In the genomic region with DNA sequence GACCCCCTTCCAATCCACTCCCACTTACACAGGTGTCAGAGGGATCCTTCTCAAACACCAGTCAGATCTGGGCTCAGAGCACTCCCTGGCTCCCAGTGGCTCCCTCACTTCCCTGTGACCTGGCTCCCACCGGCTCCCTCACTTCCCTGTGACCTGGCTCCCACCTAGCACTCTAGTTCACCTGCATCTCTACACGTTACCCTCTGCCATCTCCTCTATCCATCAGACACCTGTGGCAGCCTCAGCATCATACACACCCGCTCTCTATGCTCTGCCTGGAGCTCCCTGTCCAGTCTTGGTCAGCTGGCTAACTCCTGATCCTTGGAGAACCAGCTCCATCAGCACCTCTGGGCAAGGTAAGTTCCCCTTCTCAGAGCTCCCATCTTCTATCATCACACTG, we compare ENCODE assay signal across 13 cellular contexts. TPM values are rescaled to one million over a fixed set of nuclear protein-coding genes. Genes with fewer than 3 reads are reported as not detected.
DNase-seq lines count a peak whose midpoint lies in the region; ATAC-seq, FAIRE-seq and TF ChIP-seq lines count a peak whose summit lies in the region.
"Had no signal": no experiment of that assay in that cellular context is flagged by ENCODE, and none has a peak within 500 bp of the region (broad histone marks: within the 10 kb centered on the region; RNA-seq: fewer than 3 reads in every experiment).

No MANE protein-coding gene starts in this region.

- DNase-seq in HCT116 (ENCODE audit: low read depth, low spot score) (no peak), PC-9 (no peak), H1 (ENCODE audit: low read depth in 1 of 2, low spot score in 2 of 2) (no peak), sciatic nerve (ENCODE audit: low spot score) (no peak), ovary (no peak)
- no peak for DNase-seq in stimulated activated CD4-positive, alpha-beta T cell treated with anti-CD3 and anti-CD28 coated beads, Interleukin-2, amount 100 ng/mL, for 48 hours
- DNase-seq: DMS 273 treated with DMSO at 0.1 percent for 48 hours, NCI-H524 treated with DMSO at 0.1 percent for 48 hours had no signal

- RAD21 ChIA-PET in HCT116 (lab: Charles Lee; ENCODE audit: low non-redundant PET in 1 of 2, low total read pairs in 2 of 2, uncharacterized antibody in 2 of 2, unreplicated experiment in 2 of 2): interaction anchor here (0.6 to 2.3 kb wide), 6 partner anchors 37 to 182 kb away, joined by 3 to 14 read pairs (median 4); a partner anchor contains a TSS

- TF ChIP-seq EP300 in H1 (IDR thresholded peaks at IDR 0.05; ENCODE audit: borderline replicate concordance in 1 of 2, low read depth in 2 of 2, low read length in 2 of 2) (no peak), ovary (IDR thresholded peaks at IDR 0.05) (no peak)

- H3K14ac ChIP-seq in H1 (ENCODE audit: insufficient read length): no peak overlapping the region

- H3K56ac ChIP-seq in H1 (replicated peaks; ENCODE audit: insufficient read length, low read depth, low read length): no peak overlapping the region

- H3K9ac ChIP-seq in HCT116 (ENCODE audit: low read length): no peak overlapping the region
- no peak overlapping the region for H3K9ac ChIP-seq in H1 (replicated peaks in 1 of 4; ENCODE audit: extremely low read depth in 1 of 4, low read depth in 3 of 4, low read length in 3 of 4)
- H3K9ac ChIP-seq: SK-N-SH had no signal

- H3K27ac ChIP-seq in HCT116 (ENCODE audit: low read depth, low read length) (no peak overlapping the region; the same call in 1 of the 2 replicates), PC-9 (peak overlapping the region; percentile 43; the same call in 1 of the 2 replicates), H1 (ENCODE audit: low read depth, low read length) (no peak overlapping the region), ovary (no peak overlapping the region)
- H3K27ac ChIP-seq: Peyer's patch had no signal

- H4K20me1 ChIP-seq in HCT116 (ENCODE audit: insufficient read depth) (no peaks in the 10 kb centered on the region), PC-9 (ENCODE audit: insufficient read depth) (peaks cover 20% of the 10 kb centered on the region), H1 (replicated peaks in 1 of 2; ENCODE audit: control insufficient read depth in 1 of 2, insufficient read depth in 2 of 2, low read length in 2 of 2) (peaks cover 0 to 4% of the 10 kb centered on the region in 2 experiments)

- H2BK120ac ChIP-seq in H1 (replicated peaks; ENCODE audit: low read depth, low read length): no peak overlapping the region

- H3K79me2 ChIP-seq in HCT116 (ENCODE audit: insufficient read depth, low read length): no peaks in the 10 kb centered on the region; the same call in 1 of the 2 replicates
- peaks cover 25% of the 10 kb centered on the region for H3K79me2 ChIP-seq in PC-9 (ENCODE audit: low read depth)
- H3K79me2 ChIP-seq in H1 (ENCODE audit: control insufficient read depth in 1 of 2, insufficient read depth in 2 of 2, low read length in 2 of 2): peaks cover 0 to 19% of the 10 kb centered on the region in 2 experiments; a peak in 2 of 4 replicates

- POLR2A ChIA-PET in HCT116 (lab: Charles Lee) (interaction anchor here (0.7 kb wide), 1 partner anchor 9 kb away, joined by 3 read pairs; no protein-coding TSS in a partner anchor), PC-9 (lab: Charles Lee; ENCODE audit: unreplicated experiment) (interaction anchor here (0.5 kb wide), 2 partner anchors 44 to 357 kb away, joined by 4 to 5 read pairs; no protein-coding TSS in a partner anchor), H1 (lab: Charles Lee; ENCODE audit: partially characterized antibody) (interaction anchor here (1.0 to 2.9 kb wide), 6 partner anchors 9 to 61 kb away, joined by 3 to 16 read pairs (median 6); a partner anchor contains a TSS)

- H3K4ac ChIP-seq in H1 (replicated peaks; ENCODE audit: insufficient read length, low read depth, low read length): no peak overlapping the region

- H4K91ac ChIP-seq in H1 (replicated peaks; ENCODE audit: insufficient read length, low read length): no peak overlapping the region

- intact Hi-C loops in HCT116 (cut with micrococcal nuclease): loop anchor here (5.0 kb wide), 1 partner anchor 36 kb away; no protein-coding TSS in a partner anchor
- intact Hi-C loops in PC-9 (cut with micrococcal nuclease; ENCODE audit: unreplicated experiment): loop anchor here (2.0 to 10.0 kb wide), 2 partner anchors 316 to 576 kb away; no protein-coding TSS in a partner anchor
- intact Hi-C loops in sciatic nerve (cut with DNase I): loop anchor here (5.0 kb wide), 1 partner anchor 179 kb away; no protein-coding TSS in a partner anchor
- intact Hi-C loops in ovary (cut with DNase I): loop anchor here (5.0 to 10.0 kb wide), 5 partner anchors 169 to 569 kb away; a partner anchor contains a TSS

- H3K36me3 ChIP-seq in HCT116 (ENCODE audit: control insufficient read depth in 1 of 2, insufficient read depth in 2 of 2, low read length in 2 of 2) (no peaks in the 10 kb centered on the region), PC-9 (ENCODE audit: low read depth) (no peaks in the 10 kb centered on the region), H1 (ENCODE audit: control insufficient read depth in 2 of 4, insufficient read depth in 4 of 4, low read length in 3 of 4) (no peaks in the 10 kb centered on the region), ovary (no peaks in the 10 kb centered on the region)
- H3K36me3 ChIP-seq: BE2C, Peyer's patch had no signal

- H2BK20ac ChIP-seq in H1 (ENCODE audit: low read length): peak overlapping the region; percentile 37; the same call in 1 of the 2 replicates

- peaks cover 31 to 54% of the 10 kb centered on the region in 2 experiments for H3K4me1 ChIP-seq in HCT116 (ENCODE audit: control insufficient read depth in 1 of 2, insufficient read depth in 2 of 2, low read length in 2 of 2)
- peaks cover 23% of the 10 kb centered on the region for H3K4me1 ChIP-seq in PC-9 (replicated peaks; ENCODE audit: insufficient read depth)
- peaks cover 3 to 24% (median 11%) of the 10 kb centered on the region in 4 experiments for H3K4me1 ChIP-seq in H1 (replicated peaks in 1 of 4; ENCODE audit: control insufficient read depth in 3 of 4, insufficient read depth in 4 of 4, low read length in 3 of 4)
- H3K4me1 ChIP-seq in ovary (ENCODE audit: insufficient read depth): peaks cover 2% of the 10 kb centered on the region

- BruUV-seq in HCT116 (replicated peaks; lab: Mats Ljungman, UMichigan): no TSS peak
- BruUV-seq in PC-9 (replicated peaks; lab: Mats Ljungman, UMichigan): no TSS peak

- no peak for TF ChIP-seq POLR2A in HCT116 (IDR thresholded peaks at IDR 0.05; ENCODE audit: borderline replicate concordance, extremely low read depth, insufficient read depth, insufficient read length)
- no peak for TF ChIP-seq POLR2A in H1 (IDR thresholded peaks at IDR 0.05; ENCODE audit: control extremely low read depth in 1 of 2, low read depth in 2 of 2, low read length in 2 of 2)
- TF ChIP-seq POLR2A in ovary (IDR thresholded peaks at IDR 0.05): no peak

- no peak overlapping the region for H2BK5ac ChIP-seq in H1 (ENCODE audit: low read depth, low read length)

- no peak for TF ChIP-seq RAD21 in HCT116 (IDR thresholded peaks at IDR 0.05; ENCODE audit: low read depth)
- TF ChIP-seq RAD21 in H1 (IDR thresholded peaks at IDR 0.05 in 1 of 2, conservative IDR thresholded peaks at IDR 0.05 in 1 of 2; ENCODE audit: low read depth in 2 of 2, low read length in 2 of 2): no peak

- no peak overlapping the region for H3K18ac ChIP-seq in H1 (ENCODE audit: extremely low read depth, low read length)

- H2AK5ac ChIP-seq in H1 (ENCODE audit: low read depth, low read length): no peak overlapping the region

- no peak overlapping the region for H3K23ac ChIP-seq in H1 (ENCODE audit: insufficient read length)

- peak overlapping the region; percentile 3; the same call in 1 of the 2 replicates for H2BK12ac ChIP-seq in H1 (ENCODE audit: low read depth, low read length)

- WGBS in H1 (ENCODE audit: extremely low coverage in 1 of 2, insufficient coverage in 1 of 2, insufficient read length in 1 of 2, insufficient replicate concordance in 2 of 2, low coverage in 1 of 2, low lambda C conversion rate in 2 of 2, missing lambda C conversion rate in 1 of 2), 2 experiments: 82% methylated on average over 3 of the region's 3 CpGs; no CpG with 5 or more reads in 1 of the 2 experiments
- 56 to 69% (median 57%) methylated on average over 3 of the region's 3 CpGs for WGBS in ovary, 3 donors

- ATAC-seq in HCT116 (no peak), sciatic nerve (peak; percentile 14), GM21515 (IDR thresholded peaks at IDR 0.05; ENCODE audit: unreplicated experiment) (no peak)

- no peaks in the 10 kb centered on the region for H3K9me2 ChIP-seq in HCT116 (ENCODE audit: insufficient read depth)
- no peaks in the 10 kb centered on the region for H3K9me2 ChIP-seq in PC-9 (ENCODE audit: insufficient read depth)
- H3K9me2 ChIP-seq: SK-N-SH had no signal

- peaks cover 10% of the 10 kb centered on the region; the same call in 1 of the 2 replicates for H3K23me2 ChIP-seq in H1 (ENCODE audit: low read depth, low read length)

- no peaks in the 10 kb centered on the region for H3K27me3 ChIP-seq in HCT116 (ENCODE audit: insufficient read depth, low read length)
- no peaks in the 10 kb centered on the region for H3K27me3 ChIP-seq in PC-9 (ENCODE audit: insufficient read depth, low read depth)
- H3K27me3 ChIP-seq in H1 (replicated peaks in 1 of 4; ENCODE audit: control insufficient read depth in 3 of 4, extremely low read depth in 1 of 4, insufficient read depth in 3 of 4, low read length in 3 of 4): peaks cover 0 to 12% (median 10%) of the 10 kb centered on the region in 4 experiments; a peak in 5 of 7 replicates
- no peaks in the 10 kb centered on the region for H3K27me3 ChIP-seq in ovary
- H3K27me3 ChIP-seq: BE2C, Peyer's patch had no signal

- TF ChIP-seq CTCF in HCT116 (IDR thresholded peaks at IDR 0.05 in 2 of 3, conservative IDR thresholded peaks at IDR 0.05 in 1 of 3; ENCODE audit: borderline replicate concordance in 1 of 3, insufficient read depth in 1 of 3, low read depth in 2 of 3, low read length in 2 of 3) (no peak), PC-9 (conservative IDR thresholded peaks at IDR 0.05) (no peak), H1 (IDR thresholded peaks at IDR 0.05; ENCODE audit: control extremely low read depth in 1 of 3, insufficient read depth in 1 of 3, low read depth in 1 of 3, low read length in 3 of 3) (no peak), ovary (IDR thresholded peaks at IDR 0.05) (no peak)

- H2AFZ ChIP-seq in HCT116 (ENCODE audit: low read depth, low read length, poor library complexity, severe bottlenecking): no peak overlapping the region
- no peak overlapping the region for H2AFZ ChIP-seq in PC-9
- H2AFZ ChIP-seq in H1 (ENCODE audit: low read length): no peak overlapping the region

- H3K79me1 ChIP-seq in H1 (ENCODE audit: low read depth, low read length): 0 out of 2 replicates have a peak, but pooled peaks cover 2% of the 10 kb centered on the region

- no peaks in the 10 kb centered on the region for H3K9me3 ChIP-seq in HCT116 (ENCODE audit: control insufficient read depth in 1 of 2, insufficient read depth in 1 of 2, low read depth in 1 of 2, low read length in 2 of 2)
- H3K9me3 ChIP-seq in PC-9 (ENCODE audit: insufficient read depth, low read depth): no peaks in the 10 kb centered on the region
- no peaks in the 10 kb centered on the region for H3K9me3 ChIP-seq in H1 (ENCODE audit: insufficient read depth in 2 of 2, low read depth in 1 of 2, low read length in 1 of 2)
- H3K9me3 ChIP-seq in ovary: no peaks in the 10 kb centered on the region
- H3K9me3 ChIP-seq: BE2C, Peyer's patch, SK-N-SH had no signal

- H3K4me3 ChIP-seq in HCT116 (replicated peaks in 1 of 2; ENCODE audit: low read depth in 1 of 2, low read length in 2 of 2) (no peak overlapping the region), PC-9 (no peak overlapping the region), H1 (ENCODE audit: extremely low read depth in 1 of 4, insufficient read depth in 2 of 4, low read depth in 3 of 4, low read length in 4 of 4) (no peak overlapping the region), ovary (no peak overlapping the region)
- H3K4me3 ChIP-seq: Peyer's patch had no signal

- H3F3A ChIP-seq in PC-9 (ENCODE audit: insufficient read depth, low read depth): peaks cover 32% of the 10 kb centered on the region

- H4K5ac ChIP-seq in H1 (ENCODE audit: insufficient read length, low read depth, low read length): no peak overlapping the region

- H4K8ac ChIP-seq in H1 (ENCODE audit: extremely low read depth, insufficient read depth, low read length): no peak overlapping the region; the same call in 1 of the 2 replicates

- H2BK15ac ChIP-seq in H1 (ENCODE audit: low read length): 0 out of 2 replicates have a peak overlapping the region, but pooled peaks have one; percentile 63

- CTCF ChIA-PET in HCT116 (lab: Charles Lee): interaction anchor here (0.6 to 5.7 kb wide), 14 partner anchors 8 to 319 kb away, joined by 3 to 88 read pairs (median 4); a partner anchor contains a TSS
- CTCF ChIA-PET in PC-9 (lab: Charles Lee): interaction anchor here (0.6 to 1.9 kb wide), 8 partner anchors 37 to 330 kb away, joined by 3 to 11 read pairs (median 4); no protein-coding TSS in a partner anchor
- CTCF ChIA-PET in H1 (lab: Charles Lee; ENCODE audit: partially characterized antibody): interaction anchor here (0.6 to 6.1 kb wide), 52 partner anchors 8 to 701 kb away, joined by 3 to 52 read pairs (median 5); a partner anchor contains a TSS

- H3K4me2 ChIP-seq in HCT116 (ENCODE audit: low read length) (peak overlapping the region; percentile 66; the same call in 1 of the 2 replicates), PC-9 (no peak overlapping the region), H1 (ENCODE audit: insufficient read depth in 1 of 2, low read depth in 2 of 2, low read length in 2 of 2) (peak overlapping the region in 1 of 2 experiments; percentile 40; a peak in 1 of 4 replicates)
- H3K4me2 ChIP-seq: SK-N-SH had no signal

- no peak for FAIRE-seq in H1 (lab: Jason Lieb, UNC)
- FAIRE-seq: H54 had no signal

RNA-seq across cellular contexts. Expression of a gene that starts 5.6 kb away (rescaled TPM):
- total RNA-seq in HCT116 (2021; ENCODE audit: unreplicated experiment) (5.9 TPM), PC-9 (2021) (14.9 and 19.6 TPM in 2 replicates), sciatic nerve (6.0 TPM), ovary (10 to 100 TPM; 13.6 to 41.2 (median 28.6) TPM)
- 2.2 and 3.1 TPM in 2 replicates for polyA plus RNA-seq in HCT116 (2012)
- total RNA-seq in H1 (2021; fragmentation: NEBNext Ultra II Directional; extraction: Animal tissue kit (Norgen Biotek cat#: 25700)): 19.4 and 19.8 TPM in 2 replicates
- polyA plus RNA-seq in H1 (2011; rRNA removed) (17.4 and 20.0 TPM in 2 replicates), ovary (10 to 100 TPM; 16.0 to 17.3 TPM)
- polyA plus RNA-seq in H1 (2011; cell fraction: cytosol; rRNA removed): 13.5 TPM
- 11.8 TPM for polyA plus RNA-seq in H1 (2011; cell fraction: nucleus; rRNA removed)
- 12.7 to 16.2 TPM (median 14.6 TPM) in 4 replicates for polyA plus RNA-seq in H1 (2012, experiment 1 of 2)
- 16.3 TPM for polyA plus RNA-seq in H1 (2012, experiment 2 of 2)
- 18.6 TPM for polyA plus RNA-seq in H1 (2013, experiment 1 of 2)
- 18.2 TPM for polyA plus RNA-seq in H1 (2013, experiment 2 of 2)
- 5.3 and 5.4 TPM in 2 replicates for polyA minus RNA-seq in H1 (2011; rRNA and poly(A)+ RNA removed)
- polyA minus RNA-seq in H1 (2011; cell fraction: cytosol; rRNA and poly(A)+ RNA removed): 7.6 TPM
- 9.9 TPM for polyA minus RNA-seq in H1 (2011; cell fraction: nucleus; rRNA and poly(A)+ RNA removed)

RNA-seq across cellular contexts. Expression of a gene that starts 13.1 kb away (rescaled TPM):
- total RNA-seq in HCT116 (2021; ENCODE audit: unreplicated experiment) (307 TPM), PC-9 (2021) (177 and 247 TPM in 2 replicates), sciatic nerve (66.3 TPM), ovary (10 to 100 TPM; 24.8 to 91.3 (median 73.9) TPM)
- polyA plus RNA-seq in HCT116 (2012): 290 and 419 TPM in 2 replicates
- 367 and 373 TPM in 2 replicates for total RNA-seq in H1 (2021; fragmentation: NEBNext Ultra II Directional; extraction: Animal tissue kit (Norgen Biotek cat#: 25700))
- polyA plus RNA-seq in H1 (2011; rRNA removed) (228 and 270 TPM in 2 replicates), ovary (100 to 1,000 TPM in 1 of 2 donors, 10 to 100 TPM in 1; 86.2 to 158 TPM)
- 199 TPM for polyA plus RNA-seq in H1 (2011; cell fraction: cytosol; rRNA removed)
- polyA plus RNA-seq in H1 (2011; cell fraction: nucleus; rRNA removed): 180 TPM
- polyA plus RNA-seq in H1 (2012, experiment 1 of 2): 450 to 541 TPM (median 483 TPM) in 4 replicates
- 390 TPM for polyA plus RNA-seq in H1 (2012, experiment 2 of 2)
- 715 TPM for polyA plus RNA-seq in H1 (2013, experiment 1 of 2)
- polyA plus RNA-seq in H1 (2013, experiment 2 of 2): 668 TPM
- 51.3 and 57.4 TPM in 2 replicates for polyA minus RNA-seq in H1 (2011; rRNA and poly(A)+ RNA removed)
- polyA minus RNA-seq in H1 (2011; cell fraction: cytosol; rRNA and poly(A)+ RNA removed): 129 TPM
- 64.8 TPM for polyA minus RNA-seq in H1 (2011; cell fraction: nucleus; rRNA and poly(A)+ RNA removed)

RNA-seq across cellular contexts. Expression of a gene that starts 44.4 kb away (rescaled TPM):
- 64.3 TPM for total RNA-seq in HCT116 (2021; ENCODE audit: unreplicated experiment)
- polyA plus RNA-seq in HCT116 (2012): 27.5 and 35.6 TPM in 2 replicates
- total RNA-seq in PC-9 (2021): 41.8 and 45.5 TPM in 2 replicates
- 56.1 and 57.1 TPM in 2 replicates for total RNA-seq in H1 (2021; fragmentation: NEBNext Ultra II Directional; extraction: Animal tissue kit (Norgen Biotek cat#: 25700))
- polyA plus RNA-seq in H1 (2011; rRNA removed): 66.6 and 91.3 TPM in 2 replicates
- 111 TPM for polyA plus RNA-seq in H1 (2011; cell fraction: cytosol; rRNA removed)
- polyA plus RNA-seq in H1 (2011; cell fraction: nucleus; rRNA removed): 237 TPM
- polyA plus RNA-seq in H1 (2012, experiment 1 of 2): 43.7 to 58.2 TPM (median 47.1 TPM) in 4 replicates
- 24.3 TPM for polyA plus RNA-seq in H1 (2012, experiment 2 of 2)
- 42.0 TPM for polyA plus RNA-seq in H1 (2013, experiment 1 of 2)
- 27.8 TPM for polyA plus RNA-seq in H1 (2013, experiment 2 of 2)
- polyA minus RNA-seq in H1 (2011; rRNA and poly(A)+ RNA removed): 61.6 and 65.5 TPM in 2 replicates
- 27.2 TPM for polyA minus RNA-seq in H1 (2011; cell fraction: cytosol; rRNA and poly(A)+ RNA removed)
- polyA minus RNA-seq in H1 (2011; cell fraction: nucleus; rRNA and poly(A)+ RNA removed): 58.1 TPM
- 72.9 TPM for total RNA-seq in sciatic nerve
- 100 to 1,000 TPM in 1 of 7 donors, 10 to 100 TPM in 6; 31.0 to 125 (median 67.4) TPM for total RNA-seq in ovary
- 10 to 100 TPM; 35.1 to 67.9 TPM for polyA plus RNA-seq in ovary

RNA-seq across cellular contexts. Expression of a gene that starts 44.4 kb away (rescaled TPM):
- total RNA-seq in HCT116 (2021; ENCODE audit: unreplicated experiment): 6.2 TPM
- 5.6 and 7.4 TPM in 2 replicates for polyA plus RNA-seq in HCT116 (2012)
- total RNA-seq in PC-9 (2021): 17.9 and 19.7 TPM in 2 replicates
- 51.8 and 55.4 TPM in 2 replicates for total RNA-seq in H1 (2021; fragmentation: NEBNext Ultra II Directional; extraction: Animal tissue kit (Norgen Biotek cat#: 25700))
- 94.7 and 96.4 TPM in 2 replicates for polyA plus RNA-seq in H1 (2011; rRNA removed)
- 67.2 TPM for polyA plus RNA-seq in H1 (2011; cell fraction: cytosol; rRNA removed)
- 80.9 TPM for polyA plus RNA-seq in H1 (2011; cell fraction: nucleus; rRNA removed)
- polyA plus RNA-seq in H1 (2012, experiment 1 of 2): 45.3 to 68.0 TPM (median 54.9 TPM) in 4 replicates
- 63.6 TPM for polyA plus RNA-seq in H1 (2012, experiment 2 of 2)
- 44.6 TPM for polyA plus RNA-seq in H1 (2013, experiment 1 of 2)
- polyA plus RNA-seq in H1 (2013, experiment 2 of 2): 46.5 TPM
- 90.2 and 116 TPM in 2 replicates for polyA minus RNA-seq in H1 (2011; rRNA and poly(A)+ RNA removed)
- 36.7 TPM for polyA minus RNA-seq in H1 (2011; cell fraction: cytosol; rRNA and poly(A)+ RNA removed)
- 38.4 TPM for polyA minus RNA-seq in H1 (2011; cell fraction: nucleus; rRNA and poly(A)+ RNA removed)
- 7.6 TPM for total RNA-seq in sciatic nerve
- 10 to 100 TPM in 1 of 7 donors, 1 to 10 TPM in 6; 2.6 to 10.1 (median 5.7) TPM for total RNA-seq in ovary
- 10 to 100 TPM in 1 of 2 donors, 1 to 10 TPM in 1; 4.6 to 17.8 TPM for polyA plus RNA-seq in ovary
